8 cellular contexts compared by ENCODE assay signal in genomic region chr3:49867871-49868321, GRCh38. TPM values are rescaled to one million over a fixed set of nuclear protein-coding genes. Genes with fewer than 3 reads are reported as not detected.
DNase-seq lines count a peak whose midpoint lies in the region; ATAC-seq and TF ChIP-seq lines count a peak whose summit lies in the region.

No MANE protein-coding gene starts in this region.

- ATAC-seq in T-helper 17 cell (peak; percentile 27), upper lobe of right lung (peak; percentile 12), GM19452 (IDR thresholded peaks at IDR 0.05; ENCODE audit: unreplicated experiment) (no peak)

- intact Hi-C loops in upper lobe of right lung (cut with DNase I) (no loop called here), tibial artery (cut with DNase I; ENCODE audit: low total_unique reads) (no loop called here), sigmoid colon (cut with DNase I) (no loop called here)

- H3K36me3 ChIP-seq in upper lobe of right lung (no peaks in the 10 kb centered on the region), tibial artery (no peaks in the 10 kb centered on the region), sigmoid colon (no peaks in the 10 kb centered on the region)

- no peak overlapping the region for H3K27ac Mint-ChIP-seq in T-helper 17 cell

- TF ChIP-seq CTCF in fibroblast of villous mesenchyme (IDR thresholded peaks at IDR 0.05; ENCODE audit: insufficient read depth, low read depth, low read length), result no peak
- TF ChIP-seq CTCF in upper lobe of right lung (IDR thresholded peaks at IDR 0.05), result no peak
- TF ChIP-seq CTCF in tibial artery (IDR thresholded peaks at IDR 0.05), result no peak
- TF ChIP-seq CTCF in sigmoid colon (IDR thresholded peaks at IDR 0.05), result no peak

- H3K4me3 ChIP-seq in fibroblast of villous mesenchyme (ENCODE audit: low read depth, low read length), result no peak overlapping the region
- H3K4me3 ChIP-seq in upper lobe of right lung, result no peak overlapping the region
- no peak overlapping the region for H3K4me3 ChIP-seq in tibial artery
- H3K4me3 ChIP-seq in sigmoid colon, result no peak overlapping the region

- H3K27ac ChIP-seq in upper lobe of right lung (no peak overlapping the region), tibial artery (no peak overlapping the region), sigmoid colon (no peak overlapping the region)

- peaks cover 33% of the 10 kb centered on the region for H3K27me3 ChIP-seq in upper lobe of right lung
- peaks cover 6 to 78% of the 10 kb centered on the region in 2 donors for H3K27me3 ChIP-seq in tibial artery
- peaks cover 15 to 53% (median 26%) of the 10 kb centered on the region in 3 donors for H3K27me3 ChIP-seq in sigmoid colon

- TF ChIP-seq EP300 in sigmoid colon (IDR thresholded peaks at IDR 0.05), result no peak

- H3K4me1 ChIP-seq in upper lobe of right lung, result peaks cover 8% of the 10 kb centered on the region
- H3K4me1 ChIP-seq in tibial artery, result peaks cover 0 to 15% (median 13%) of the 10 kb centered on the region in 4 donors
- H3K4me1 ChIP-seq in sigmoid colon, result peaks cover 0 to 14% (median 13%) of the 10 kb centered on the region in 4 donors

- no peaks in the 10 kb centered on the region for H3K36me3 Mint-ChIP-seq in T-helper 17 cell (ENCODE audit: low read depth)

- no peak for TF ChIP-seq POLR2A in sigmoid colon (IDR thresholded peaks at IDR 0.05)

- peaks cover 9% of the 10 kb centered on the region for H3K4me1 Mint-ChIP-seq in T-helper 17 cell

- peaks cover 54% of the 10 kb centered on the region for H3K27me3 Mint-ChIP-seq in T-helper 17 cell

- peak; percentile 18 for DNase-seq in stimulated activated CD4-positive, alpha-beta T cell treated with anti-CD3 and anti-CD28 coated beads, Interleukin-15, amount 100 ng/mL, for 24 hours
- no peak for DNase-seq in stimulated activated CD4-positive, alpha-beta T cell treated with anti-CD3 and anti-CD28 coated beads, Interleukin-4, amount 100 ng/mL, for 4 hours
- DNase-seq in T-helper 17 cell (no peak), fibroblast of villous mesenchyme (ENCODE audit: low read depth) (peak; percentile 47), upper lobe of right lung (no peak), tibial artery (no peak), sigmoid colon (no peak)

- WGBS in sigmoid colon, 2 donors, result 23 to 29% methylated on average over 7 of the region's 7 CpGs

- H3K9me3 ChIP-seq in T-helper 17 cell (ENCODE audit: control insufficient read depth, low read length, poor library complexity, severe bottlenecking) (no peaks in the 10 kb centered on the region), upper lobe of right lung (no peaks in the 10 kb centered on the region), tibial artery (no peaks in the 10 kb centered on the region), sigmoid colon (no peaks in the 10 kb centered on the region)

- H3K4me3 Mint-ChIP-seq in T-helper 17 cell, result peak overlapping the region; percentile 59

RNA-seq across cellular contexts. Expression of gene CAMKV, which starts 1.8 kb away (rescaled TPM):
- under 1 TPM; 0.47 to 0.89 TPM for total RNA-seq in T-helper 17 cell
- total RNA-seq in fibroblast of villous mesenchyme, result not detected in 2 replicates
- not detected for total RNA-seq in upper lobe of right lung
- not detected for total RNA-seq in sigmoid colon
- polyA plus RNA-seq in sigmoid colon, result under 1 TPM in 1 of 3 donors, not detected in 2; 0.12 TPM

RNA-seq across cellular contexts. Expression of gene TRAIP, which starts 11.5 kb away (rescaled TPM):
- 1 to 10 TPM; 4.8 to 5.5 TPM for total RNA-seq in T-helper 17 cell
- total RNA-seq in fibroblast of villous mesenchyme, result 3.0 and 3.5 TPM in 2 replicates
- 1.5 TPM for total RNA-seq in upper lobe of right lung
- total RNA-seq in sigmoid colon, result 1 to 10 TPM in 3 of 4 donors, under 1 TPM in 1; 0.54 to 1.8 (median 1.6) TPM
- 1 to 10 TPM; 1.2 to 7.1 (median 1.4) TPM for polyA plus RNA-seq in sigmoid colon

RNA-seq across cellular contexts. Expression of gene MST1R, which starts 35.8 kb away (rescaled TPM):
- total RNA-seq in T-helper 17 cell (1 to 10 TPM in 1 of 2 donors, under 1 TPM in 1; 0.63 to 1.7 TPM), fibroblast of villous mesenchyme (under 0.01 and 0.32 TPM in 2 replicates), upper lobe of right lung (46.2 TPM), sigmoid colon (1 to 10 TPM; 1.2 to 4.2 (median 2.1) TPM)
- polyA plus RNA-seq in sigmoid colon, result 100 to 1,000 TPM in 1 of 3 donors, 10 to 100 TPM in 2; 15.7 to 106 (median 24.0) TPM

RNA-seq across cellular contexts. Expression of gene UBA7, which starts 54.1 kb away (rescaled TPM):
- 100 to 1,000 TPM; 173 to 198 TPM for total RNA-seq in T-helper 17 cell
- 44.0 and 48.0 TPM in 2 replicates for total RNA-seq in fibroblast of villous mesenchyme
- 110 TPM for total RNA-seq in upper lobe of right lung
- 10 to 100 TPM; 28.5 to 74.2 (median 55.7) TPM for total RNA-seq in sigmoid colon
- polyA plus RNA-seq in sigmoid colon, result 10 to 100 TPM; 15.6 to 92.6 (median 22.9) TPM

Comparison
In these comparisons a context has a peak if more than half of its experiments do, and no peak if none do; other contexts are left out.
1. DNase-seq: peak in stimulated activated CD4-positive, alpha-beta T cell treated with anti-CD3 and anti-CD28 coated beads, Interleukin-15, amount 100 ng/mL, for 24 hours (single experiment) and fibroblast of villous mesenchyme (single experiment); none in stimulated activated CD4-positive, alpha-beta T cell treated with anti-CD3 and anti-CD28 coated beads, Interleukin-4, amount 100 ng/mL, for 4 hours (0 of 2), T-helper 17 cell (0 of 3), upper lobe of right lung (single experiment), tibial artery (0 of 2) and sigmoid colon (single experiment).